In the genomic region with DNA sequence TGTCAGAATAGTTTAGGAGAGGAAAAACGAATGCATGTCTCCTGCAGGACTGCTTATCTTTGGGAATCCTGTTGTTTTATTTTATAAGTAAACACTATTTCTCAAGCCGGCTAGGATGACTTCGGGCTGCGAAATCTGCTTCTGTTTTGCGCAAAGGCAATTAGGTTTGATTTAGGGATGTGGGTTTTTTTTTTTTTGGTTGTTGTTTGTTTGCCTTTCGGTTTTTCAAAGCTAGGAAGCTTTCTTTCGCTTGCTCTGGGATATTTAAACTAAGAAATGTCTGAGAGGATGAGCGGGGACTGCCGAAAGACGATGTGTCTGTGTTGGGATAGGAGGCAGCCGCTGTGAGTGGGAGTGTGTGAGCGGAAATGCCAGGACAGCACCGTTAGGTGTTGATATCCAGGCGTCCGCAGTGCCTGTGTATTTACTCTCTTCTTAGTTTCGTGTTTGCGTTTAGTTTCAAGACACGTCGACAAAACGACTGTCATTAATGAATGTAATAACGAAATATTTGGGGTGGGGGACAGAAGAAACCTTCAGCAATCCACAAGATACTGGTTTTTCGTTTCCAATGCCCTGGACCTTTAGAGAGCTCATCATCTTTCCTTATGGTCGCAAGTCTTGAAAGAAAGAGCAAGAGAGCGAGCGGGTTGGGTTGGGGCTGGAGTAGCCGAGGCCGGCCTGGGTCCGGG, we compare ENCODE assay signal across 9 cellular contexts. TPM values are rescaled to one million over a fixed set of nuclear protein-coding genes. Genes with fewer than 3 reads are reported as not detected.
DNase-seq lines count a peak whose midpoint lies in the region; ATAC-seq and TF ChIP-seq lines count a peak whose summit lies in the region.
"Had no signal": no experiment of that assay in that cellular context is flagged by ENCODE, and none has a peak within 500 bp of the region (broad histone marks: within the 10 kb centered on the region; RNA-seq: fewer than 3 reads in every experiment).

No MANE protein-coding gene starts in this region.

- H3K4me2 ChIP-seq in mesendoderm (ENCODE audit: low read length), result peak overlapping the region; percentile 36

- CTCF ChIA-PET in BJ (lab: Yijun Ruan, JAX) (interaction anchor here (0.6 to 2.4 kb wide), 5 partner anchors 9 to 504 kb away, joined by 3 to 14 read pairs (median 6); no protein-coding TSS in a partner anchor), HEK293T (lab: Yijun Ruan, JAX) (no interaction called here)

- H3K4me3 ChIP-seq in BJ (ENCODE audit: low read depth, low read length) (peak overlapping the region; percentile 74), WERI-Rb-1 (ENCODE audit: low read depth, low read length) (peak overlapping the region; percentile 96), mesendoderm (ENCODE audit: low read length) (no peak overlapping the region)

- no peaks in the 10 kb centered on the region for H3K79me1 ChIP-seq in mesendoderm (ENCODE audit: low read length)

- WGBS in mesendoderm (ENCODE audit: extremely low coverage, insufficient coverage, low lambda C conversion rate), result no CpG with 5 or more reads among the region's 28 CpGs

- H3K27me3 ChIP-seq in BJ (ENCODE audit: control insufficient read depth, insufficient read depth, low read length) (no peaks in the 10 kb centered on the region), WERI-Rb-1 (ENCODE audit: insufficient read depth, low read depth, severe bottlenecking) (no peaks in the 10 kb centered on the region), mesendoderm (ENCODE audit: insufficient read depth, low read length, poor library complexity) (peaks cover 49% of the 10 kb centered on the region)

- H3K36me3 ChIP-seq in BJ (ENCODE audit: control insufficient read depth, insufficient read depth, low read length) (peaks cover 13% of the 10 kb centered on the region), WERI-Rb-1 (peaks cover 48% of the 10 kb centered on the region), mesendoderm (ENCODE audit: control insufficient read depth, insufficient read depth, low read length) (no peaks in the 10 kb centered on the region)

- ATAC-seq in GM19455 (IDR thresholded peaks at IDR 0.05; ENCODE audit: unreplicated experiment) (no peak), GM21367 (IDR thresholded peaks at IDR 0.05; ENCODE audit: unreplicated experiment) (no peak), sciatic nerve (no peak)

- no peak overlapping the region for H2BK120ac ChIP-seq in mesendoderm (ENCODE audit: low read depth, low read length)

- POLR2A ChIA-PET in BJ (lab: Charles Lee) (interaction anchor here (0.6 kb wide), 5 partner anchors 9 to 1076 kb away, joined by 4 to 7 read pairs (median 5); no protein-coding TSS in a partner anchor), HEK293T (lab: Yijun Ruan, JAX) (interaction anchor here (1.0 to 3.5 kb wide), 15 partner anchors 9 to 122 kb away, joined by 3 to 71 read pairs (median 8); a partner anchor contains a TSS)

- peak overlapping the region; percentile 66 for H3K56ac ChIP-seq in mesendoderm (ENCODE audit: low read length)

- no peak overlapping the region for H2BK5ac ChIP-seq in mesendoderm (ENCODE audit: low read length)

- peaks cover 2% of the 10 kb centered on the region for H3K4me1 ChIP-seq in mesendoderm (ENCODE audit: control insufficient read depth, low read depth, low read length)
- H3K4me1 ChIP-seq: foreskin keratinocyte had no signal

- no peak overlapping the region for H2BK15ac ChIP-seq in mesendoderm (replicated peaks; ENCODE audit: low read depth)

- intact Hi-C loops in sciatic nerve (cut with DNase I), result no loop called here

- H3K4ac ChIP-seq in mesendoderm (ENCODE audit: low read depth, low read length), result no peak overlapping the region

- no peaks in the 10 kb centered on the region for H3K9me3 ChIP-seq in WERI-Rb-1 (ENCODE audit: severe bottlenecking)

- H4K8ac ChIP-seq in mesendoderm (ENCODE audit: low read depth, low read length), result no peak overlapping the region

- no peak overlapping the region for H2AK5ac ChIP-seq in mesendoderm (ENCODE audit: low read length)

- H4K5ac ChIP-seq in mesendoderm (ENCODE audit: low read length), result no peak overlapping the region

- no peak overlapping the region for H3K9ac ChIP-seq in mesendoderm (ENCODE audit: low read length)

- no peak for TF ChIP-seq CTCF in BJ (IDR thresholded peaks at IDR 0.05; ENCODE audit: insufficient read depth, low read depth, low read length)
- TF ChIP-seq CTCF in WERI-Rb-1 (IDR thresholded peaks at IDR 0.05; ENCODE audit: low read depth, low read length), result no peak

- DNase-seq in BJ (ENCODE audit: low read depth) (no peak), HEK293T (ENCODE audit: extremely low spot score) (peak; percentile 65), WERI-Rb-1 (peak; percentile 21), mesendoderm (peak; percentile 56), sciatic nerve (ENCODE audit: low spot score) (no peak), DMS79 (lab: John Stamatoyannopoulos, UW) (no peak)

- H3K23ac ChIP-seq in mesendoderm (ENCODE audit: low read length), result peak overlapping the region; percentile 16

- no peak overlapping the region for H3K18ac ChIP-seq in mesendoderm (ENCODE audit: low read length)

- H3K27ac ChIP-seq in WERI-Rb-1, result peak overlapping the region; percentile 97
- H3K27ac ChIP-seq in mesendoderm (ENCODE audit: low read depth, low read length), result no peak overlapping the region
- H3K27ac ChIP-seq: foreskin keratinocyte had no signal

- H3K79me2 ChIP-seq in mesendoderm (ENCODE audit: control insufficient read depth, insufficient read depth, low read length), result no peaks in the 10 kb centered on the region

TF ChIP-seq in HEK293T, 16 proteins besides CTCF, POLR2A, EP300 and RAD21:
- TF ChIP-seq BHLHE40 (IDR thresholded peaks at IDR 0.05; ENCODE audit: borderline replicate concordance), result no peak
- no peak for TF ChIP-seq HDGF (IDR thresholded peaks at IDR 0.05; ENCODE audit: borderline replicate concordance)
- TF ChIP-seq ELF4 (IDR thresholded peaks at IDR 0.05), result no peak
- no peak for TF ChIP-seq SP1 (IDR thresholded peaks at IDR 0.05)
- no peak for TF ChIP-seq CTBP1 (IDR thresholded peaks at IDR 0.05; ENCODE audit: borderline replicate concordance)
- no peak for TF ChIP-seq FOXK2 (IDR thresholded peaks at IDR 0.05)
- no peak for TF ChIP-seq FOXA1 (IDR thresholded peaks at IDR 0.05)
- no peak for TF ChIP-seq FOXM1 (IDR thresholded peaks at IDR 0.05; ENCODE audit: borderline replicate concordance)
- TF ChIP-seq L3MBTL2 (conservative IDR thresholded peaks at IDR 0.05), result no peak
- TF ChIP-seq ZNF384 (IDR thresholded peaks at IDR 0.05), result no peak

RNA-seq across cellular contexts. Expression of a gene that starts 0.6 kb away (rescaled TPM):
- polyA plus RNA-seq in BJ (2011; rRNA removed), result 5.0 and 7.7 TPM in 2 replicates
- polyA minus RNA-seq in BJ (2011; rRNA and poly(A)+ RNA removed), result 4.2 and 4.3 TPM in 2 replicates
- 0.49 TPM for polyA plus RNA-seq in mesendoderm (2013, experiment 1 of 2)
- 0.41 TPM for polyA plus RNA-seq in mesendoderm (2013, experiment 2 of 2)
- total RNA-seq in sciatic nerve, result 0.31 TPM

RNA-seq across cellular contexts. Expression of a gene that starts 25.9 kb away (rescaled TPM):
- 113 and 173 TPM in 2 replicates for polyA plus RNA-seq in BJ (2011; rRNA removed)
- polyA minus RNA-seq in BJ (2011; rRNA and poly(A)+ RNA removed), result 53.5 and 54.6 TPM in 2 replicates
- 46.7 TPM for polyA plus RNA-seq in mesendoderm (2013, experiment 1 of 2)
- 47.7 TPM for polyA plus RNA-seq in mesendoderm (2013, experiment 2 of 2)
- 84.8 TPM for total RNA-seq in sciatic nerve

Comparison
In these comparisons a context has a peak if more than half of its experiments do, and no peak if none do; other contexts are left out.
1. DNase-seq: peak in HEK293T (single experiment), WERI-Rb-1 (single experiment) and mesendoderm (single experiment); none in BJ (single experiment), sciatic nerve (single experiment) and DMS79 (single experiment).